In genomic region chr1:161045749-161046573, GRCh38 we compare ENCODE assay signal across 1 cellular context.
A peak's percentile ranks its signal among the peaks of the same experiment; 100 is the strongest.
TF ChIP-seq lines count a peak whose summit lies in the region.

Gene USF1 (minus strand): TSS chr1:161045977. CDS start chr1:161043275, 2,702 bp downstream.

TF ChIP-seq in K562, 482 proteins besides CTCF, POLR2A, EP300 and RAD21 (continued from another document and continues in another):
- TF ChIP-seq ZNF277 (CRISPR knock-in tag; IDR thresholded peaks at IDR 0.05; ENCODE audit: borderline replicate concordance) (no peak), ZNF3 (CRISPR knock-in tag; IDR thresholded peaks at IDR 0.05) (no peak), MAFG (tag; conservative IDR thresholded peaks at IDR 0.05) (no peak), ILK (tag; IDR thresholded peaks at IDR 0.05; ENCODE audit: borderline replicate concordance, low read depth) (no peak), NR2C2 (CRISPR knock-in tag; IDR thresholded peaks at IDR 0.05) (no peak), NR2C2 (tag; IDR thresholded peaks at IDR 0.05) (peak; percentile 79; the same call in 1 of the 2 replicates), SAFB2 (IDR thresholded peaks at IDR 0.05; ENCODE audit: borderline replicate concordance, low read depth, low read length, severe bottlenecking) (no peak), SNAPC5 (CRISPR knock-in tag; IDR thresholded peaks at IDR 0.05) (no peak), MIER1 (IDR thresholded peaks at IDR 0.05; ENCODE audit: low read depth) (no peak), BHLHE40 (IDR thresholded peaks at IDR 0.05; ENCODE audit: low read length) (no peak), ZNF24 (IDR thresholded peaks at IDR 0.05) (no peak), ZNF316 (IDR thresholded peaks at IDR 0.05) (no peak), ZNF140 (CRISPR knock-in tag; IDR thresholded peaks at IDR 0.05) (no peak), ZNF75A (CRISPR knock-in tag; IDR thresholded peaks at IDR 0.05) (peak; percentile 55; the same call in 1 of the 2 replicates), HMGN3 (IDR thresholded peaks at IDR 0.05; ENCODE audit: borderline replicate concordance, extremely low read depth, insufficient read length, low read depth, low read length) (no peak), PML (IDR thresholded peaks at IDR 0.05; ENCODE audit: low read length) (peak; percentile 76), MLX (CRISPR knock-in tag; conservative IDR thresholded peaks at IDR 0.05) (no peak), MCM5 (IDR thresholded peaks at IDR 0.05; ENCODE audit: low read depth) (no peak), GATA2 (CRISPR knock-in tag; IDR thresholded peaks at IDR 0.05) (no peak), NFIC (IDR thresholded peaks at IDR 0.05) (0 out of 2 replicates have a peak, but pooled peaks have one; percentile 12), ZNF766 (CRISPR knock-in tag; conservative IDR thresholded peaks at IDR 0.05) (peak; percentile 76; the same call in 1 of the 2 replicates), BRCA1 (IDR thresholded peaks at IDR 0.05) (no peak), BRCA1 (CRISPR knock-in tag; IDR thresholded peaks at IDR 0.05) (no peak), TEAD1 (CRISPR knock-in tag; IDR thresholded peaks at IDR 0.05) (no peak), MYBL2 (IDR thresholded peaks at IDR 0.05; ENCODE audit: low read depth) (peak; percentile 71; the same call in 1 of the 2 replicates), MYBL2 (CRISPR knock-in tag; IDR thresholded peaks at IDR 0.05; ENCODE audit: borderline replicate concordance) (no peak), HCFC1 (IDR thresholded peaks at IDR 0.05; ENCODE audit: low read depth, low read length) (peak; percentile 85), GABPB1 (CRISPR knock-in tag; IDR thresholded peaks at IDR 0.05) (peak; percentile 94), FOXK1 (CRISPR knock-in tag; IDR thresholded peaks at IDR 0.05; ENCODE audit: borderline replicate concordance) (0 out of 2 replicates have a peak, but pooled peaks have one; percentile 42), PCBP1 (IDR thresholded peaks at IDR 0.05; ENCODE audit: low read depth, low read length, poor library complexity, severe bottlenecking) (no peak), ZBTB34 (CRISPR knock-in tag; IDR thresholded peaks at IDR 0.05) (no peak), ZNF609 (CRISPR knock-in tag; IDR thresholded peaks at IDR 0.05; ENCODE audit: borderline replicate concordance) (no peak), CUX1 (CRISPR knock-in tag; IDR thresholded peaks at IDR 0.05) (no peak), HDAC1 (IDR thresholded peaks at IDR 0.05) (no peak; a peak in 1 of 4 replicates), CSDE1 (IDR thresholded peaks at IDR 0.05) (peak in 1 of 2 experiments; percentile 97; a peak in 2 of 4 replicates), TAF7 (tag; IDR thresholded peaks at IDR 0.05) (peak; percentile 97), JUN (IDR thresholded peaks at IDR 0.05; ENCODE audit: borderline replicate concordance, low read depth, low read length) (no peak), JUN (CRISPR knock-in tag; IDR thresholded peaks at IDR 0.05; ENCODE audit: borderline replicate concordance) (no peak), CREB3 (tag; conservative IDR thresholded peaks at IDR 0.05; ENCODE audit: low read depth) (peak; percentile 93), TAF1 (IDR thresholded peaks at IDR 0.05; ENCODE audit: control insufficient read depth, extremely low read depth, insufficient read depth, low read length, severe bottlenecking) (peak; percentile 91), KDM4B (IDR thresholded peaks at IDR 0.05; ENCODE audit: borderline replicate concordance in 2 of 2, low read depth in 1 of 2) (peak in 1 of 2 experiments; percentile 86; a peak in 1 of 4 replicates), GATAD2B (IDR thresholded peaks at IDR 0.05; ENCODE audit: borderline replicate concordance) (no peak), CEBPG (CRISPR knock-in tag; IDR thresholded peaks at IDR 0.05) (no peak), CEBPG (tag; conservative IDR thresholded peaks at IDR 0.05 in 1 of 2, IDR thresholded peaks at IDR 0.05 in 1 of 2) (no peak), FUS (optimal IDR thresholded peaks at IDR 0.05; ENCODE audit: low read depth, low read length) (no peak), CBFA2T3 (IDR thresholded peaks at IDR 0.05) (no peak), ZNF282 (CRISPR knock-in tag; IDR thresholded peaks at IDR 0.05) (no peak), RBM15 (IDR thresholded peaks at IDR 0.05; ENCODE audit: insufficient read depth, low read length) (no peak), ZNF584 (CRISPR knock-in tag; IDR thresholded peaks at IDR 0.05; ENCODE audit: low read depth) (peak; percentile 60; the same call in 1 of the 2 replicates), PPARD (CRISPR knock-in tag; IDR thresholded peaks at IDR 0.05) (no peak), THRAP3 (IDR thresholded peaks at IDR 0.05; ENCODE audit: borderline replicate concordance) (no peak; the same call in 1 of the 2 replicates), ETV1 (tag; conservative IDR thresholded peaks at IDR 0.05; ENCODE audit: low read depth) (peak; percentile 75), NRF1 (conservative IDR thresholded peaks at IDR 0.05 in 1 of 2, IDR thresholded peaks at IDR 0.05 in 1 of 2) (peak; percentile 94 to 95)
